ENCODE assay signal across 25 cellular contexts in the genomic region with DNA sequence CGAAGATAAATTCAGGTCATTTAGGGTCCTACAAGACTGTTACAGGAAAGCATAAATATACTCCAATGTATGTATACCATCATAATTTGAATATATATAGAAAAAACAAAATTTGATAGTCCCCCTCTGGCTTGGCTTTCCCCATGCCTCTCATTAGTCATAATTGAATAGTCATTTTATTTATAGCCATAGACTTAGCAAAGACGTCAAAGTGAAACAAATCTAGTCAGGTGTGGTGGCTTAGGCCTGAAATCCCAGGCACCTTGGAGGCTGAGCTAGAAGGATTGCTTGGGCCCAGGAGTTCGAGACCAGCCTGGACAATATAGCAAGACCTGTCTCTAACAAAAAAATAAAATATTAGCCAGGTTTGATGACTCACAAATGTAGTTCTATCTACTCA.
"Had no signal": no experiment of that assay in that cellular context is flagged by ENCODE, and none has a peak within 500 bp of the region (broad histone marks: within the 10 kb centered on the region; RNA-seq: fewer than 3 reads in every experiment).

No MANE protein-coding gene starts in this region.

- H3K27ac Mint-ChIP-seq: mesothelial cell of epicardium, naive B cell had no signal

- DNase-seq: dermis blood vessel endothelial cell; dorsolateral prefrontal cortex; effector CD4-positive, alpha-beta T cell; effector memory CD4-positive, alpha-beta T cell; esophagus squamous epithelium; foreskin fibroblast; foreskin melanocyte; gastrocnemius medialis; glutamatergic neuron; head of caudate nucleus; heart right ventricle; hippocampal formation; left cardiac atrium; left lung; left ventricle myocardium superior; lower lobe of right lung; mesenchymal stem cell; mucosa of descending colon; naive B cell had no signal

- H3K9me3 ChIP-seq: esophagus squamous epithelium, gastrocnemius medialis, left lung, lower lobe of right lung, mucosa of descending colon had no signal

- H3K27ac ChIP-seq: coronary artery, dorsolateral prefrontal cortex, esophagus squamous epithelium, gastrocnemius medialis, heart right ventricle, left lung, lower lobe of right lung had no signal

- H3K4me1 ChIP-seq: left lung, lower lobe of right lung had no signal

- H3K27me3 ChIP-seq: dorsolateral prefrontal cortex, esophagus squamous epithelium, gastrocnemius medialis, heart right ventricle, left lung had no signal

- FAIRE-seq: colon, islet of Langerhans, keratinocyte had no signal

- H3K4me3 Mint-ChIP-seq: mesothelial cell of epicardium, naive B cell had no signal

- H3K4me1 Mint-ChIP-seq: mesothelial cell of epicardium had no signal

- H3K4me3 ChIP-seq: coronary artery, dorsolateral prefrontal cortex, esophagus squamous epithelium, gastrocnemius medialis, heart right ventricle, left lung, lower lobe of right lung, mucosa of descending colon had no signal

- ATAC-seq: esophagus mucosa, gastrocnemius medialis, heart right ventricle, left cardiac atrium, left lung, left ventricle myocardium superior, lower lobe of right lung, mucosa of descending colon had no signal

- H3K36me3 ChIP-seq: esophagus squamous epithelium, gastrocnemius medialis, heart right ventricle, left lung, lower lobe of right lung had no signal
